1 cellular context compared by ENCODE assay signal in the genomic region with DNA sequence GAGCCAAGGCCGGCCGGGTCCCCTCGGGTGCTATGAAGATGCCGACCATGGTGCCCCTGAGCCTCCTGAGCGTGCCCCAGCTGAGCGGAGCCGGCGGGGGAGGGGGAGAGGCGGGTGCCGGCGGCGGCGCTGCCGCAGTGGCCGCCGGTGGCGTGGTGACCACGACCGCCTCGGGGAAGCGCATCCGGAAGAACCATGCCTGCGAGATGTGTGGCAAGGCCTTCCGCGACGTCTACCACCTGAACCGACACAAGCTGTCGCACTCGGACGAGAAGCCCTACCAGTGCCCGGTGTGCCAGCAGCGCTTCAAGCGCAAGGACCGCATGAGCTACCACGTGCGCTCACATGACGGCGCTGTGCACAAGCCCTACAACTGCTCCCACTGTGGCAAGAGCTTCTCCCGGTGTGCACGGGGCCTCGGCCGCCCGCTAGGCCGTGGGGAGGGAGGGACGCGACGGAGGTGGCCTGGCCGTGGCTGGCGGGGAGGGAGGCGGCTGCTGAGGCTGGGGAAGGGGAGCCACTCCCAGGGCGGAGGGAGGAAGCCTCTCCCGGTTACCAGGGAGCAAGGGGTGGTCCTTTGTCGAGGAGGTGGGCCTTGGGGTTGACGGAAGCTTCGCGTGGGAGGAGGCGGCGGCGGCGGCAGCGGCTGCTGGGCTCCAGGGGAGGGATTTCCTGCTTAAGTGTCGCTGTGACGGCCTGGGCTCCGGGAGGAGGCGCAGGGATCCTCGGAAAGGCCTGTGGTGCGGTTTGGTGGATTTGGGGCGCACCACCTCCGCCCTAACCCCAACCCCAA.
A peak's percentile ranks its signal among the peaks of the same experiment; 100 is the strongest.
TF ChIP-seq lines count a peak whose summit lies in the region.

No MANE protein-coding gene starts in this region.

TF ChIP-seq in GM12878, 131 proteins besides CTCF, POLR2A, EP300 and RAD21 (continues in another document):
- TF ChIP-seq CREM (IDR thresholded peaks at IDR 0.05; ENCODE audit: low read depth) (no peak), PAX5 (IDR thresholded peaks at IDR 0.05; ENCODE audit: borderline replicate concordance, low read depth, low read length) (no peak; the same call in 1 of the 2 replicates), CREB1 (IDR thresholded peaks at IDR 0.05; ENCODE audit: low read depth) (no peak), SRF (IDR thresholded peaks at IDR 0.05; ENCODE audit: low read depth in 2 of 2, low read length in 2 of 2) (no peak), POLR2AphosphoS2 (IDR thresholded peaks at IDR 0.05; ENCODE audit: low read depth, low read length) (peak; percentile 90), MEF2B (IDR thresholded peaks at IDR 0.05; ENCODE audit: partially characterized antibody, poor library complexity, severe bottlenecking) (peak; percentile 53), ZNF592 (IDR thresholded peaks at IDR 0.05) (no peak), TCF12 (IDR thresholded peaks at IDR 0.05; ENCODE audit: low read depth, low read length) (peak; percentile 42; the same call in 1 of the 2 replicates), STAT1 (conservative IDR thresholded peaks at IDR 0.05) (no peak), BRCA1 (IDR thresholded peaks at IDR 0.05; ENCODE audit: low read depth, low read length) (no peak), NR2C1 (IDR thresholded peaks at IDR 0.05) (no peak), ZNF274 (IDR thresholded peaks at IDR 0.05; ENCODE audit: insufficient read depth, insufficient read length) (no peak), SMC3 (IDR thresholded peaks at IDR 0.05; ENCODE audit: borderline replicate concordance, low read length) (peak; percentile 27; the same call in 1 of the 2 replicates), MYB (IDR thresholded peaks at IDR 0.05; ENCODE audit: borderline replicate concordance, low read depth, low read length) (no peak), JUNB (IDR thresholded peaks at IDR 0.05) (no peak), ZBTB40 (IDR thresholded peaks at IDR 0.05; ENCODE audit: borderline replicate concordance) (no peak), CUX1 (IDR thresholded peaks at IDR 0.05; ENCODE audit: insufficient replicate concordance, low read depth, low read length) (no peak), ETV6 (conservative IDR thresholded peaks at IDR 0.05 in 1 of 2, IDR thresholded peaks at IDR 0.05 in 1 of 2; ENCODE audit: borderline replicate concordance in 1 of 2, low read depth in 1 of 2) (no peak), BCL3 (IDR thresholded peaks at IDR 0.05; ENCODE audit: borderline replicate concordance, insufficient read depth, low read depth, low read length, poor library complexity, severe bottlenecking) (no peak), STAT3 (IDR thresholded peaks at IDR 0.05; ENCODE audit: low read depth, low read length) (no peak), EGR1 (IDR thresholded peaks at IDR 0.05; ENCODE audit: borderline replicate concordance in 1 of 2, low read depth in 2 of 2, low read length in 2 of 2) (peak in 1 of 2 experiments; percentile 92; a peak in 2 of 3 replicates), ZNF384 (IDR thresholded peaks at IDR 0.05; ENCODE audit: borderline replicate concordance, low read depth, low read length) (no peak), POLR2AphosphoS5 (IDR thresholded peaks at IDR 0.05; ENCODE audit: low read length) (peak; percentile 65), BHLHE40 (IDR thresholded peaks at IDR 0.05; ENCODE audit: borderline replicate concordance in 1 of 2, low read depth in 2 of 2, low read length in 1 of 2) (peak; percentile 84 to 92)
- TF ChIP-seq, protein P1, sequence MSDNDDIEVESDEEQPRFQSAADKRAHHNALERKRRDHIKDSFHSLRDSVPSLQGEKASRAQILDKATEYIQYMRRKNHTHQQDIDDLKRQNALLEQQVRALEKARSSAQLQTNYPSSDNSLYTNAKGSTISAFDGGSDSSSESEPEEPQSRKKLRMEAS (IDR thresholded peaks at IDR 0.05; ENCODE audit: low read depth, low read length): peak; percentile 95
- TF ChIP-seq, protein P2, sequence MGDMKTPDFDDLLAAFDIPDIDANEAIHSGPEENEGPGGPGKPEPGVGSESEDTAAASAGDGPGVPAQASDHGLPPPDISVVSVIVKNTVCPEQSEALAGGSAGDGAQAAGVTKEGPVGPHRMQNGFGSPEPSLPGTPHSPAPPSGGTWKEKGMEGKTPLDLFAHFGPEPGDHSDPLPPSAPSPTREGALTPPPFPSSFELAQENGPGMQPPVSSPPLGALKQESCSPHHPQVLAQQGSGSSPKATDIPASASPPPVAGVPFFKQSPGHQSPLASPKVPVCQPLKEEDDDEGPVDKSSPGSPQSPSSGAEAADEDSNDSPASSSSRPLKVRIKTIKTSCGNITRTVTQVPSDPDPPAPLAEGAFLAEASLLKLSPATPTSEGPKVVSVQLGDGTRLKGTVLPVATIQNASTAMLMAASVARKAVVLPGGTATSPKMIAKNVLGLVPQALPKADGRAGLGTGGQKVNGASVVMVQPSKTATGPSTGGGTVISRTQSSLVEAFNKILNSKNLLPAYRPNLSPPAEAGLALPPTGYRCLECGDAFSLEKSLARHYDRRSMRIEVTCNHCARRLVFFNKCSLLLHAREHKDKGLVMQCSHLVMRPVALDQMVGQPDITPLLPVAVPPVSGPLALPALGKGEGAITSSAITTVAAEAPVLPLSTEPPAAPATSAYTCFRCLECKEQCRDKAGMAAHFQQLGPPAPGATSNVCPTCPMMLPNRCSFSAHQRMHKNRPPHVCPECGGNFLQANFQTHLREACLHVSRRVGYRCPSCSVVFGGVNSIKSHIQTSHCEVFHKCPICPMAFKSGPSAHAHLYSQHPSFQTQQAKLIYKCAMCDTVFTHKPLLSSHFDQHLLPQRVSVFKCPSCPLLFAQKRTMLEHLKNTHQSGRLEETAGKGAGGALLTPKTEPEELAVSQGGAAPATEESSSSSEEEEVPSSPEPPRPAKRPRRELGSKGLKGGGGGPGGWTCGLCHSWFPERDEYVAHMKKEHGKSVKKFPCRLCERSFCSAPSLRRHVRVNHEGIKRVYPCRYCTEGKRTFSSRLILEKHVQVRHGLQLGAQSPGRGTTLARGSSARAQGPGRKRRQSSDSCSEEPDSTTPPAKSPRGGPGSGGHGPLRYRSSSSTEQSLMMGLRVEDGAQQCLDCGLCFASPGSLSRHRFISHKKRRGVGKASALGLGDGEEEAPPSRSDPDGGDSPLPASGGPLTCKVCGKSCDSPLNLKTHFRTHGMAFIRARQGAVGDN (IDR thresholded peaks at IDR 0.05): peak; percentile 97
- TF ChIP-seq, protein P3, sequence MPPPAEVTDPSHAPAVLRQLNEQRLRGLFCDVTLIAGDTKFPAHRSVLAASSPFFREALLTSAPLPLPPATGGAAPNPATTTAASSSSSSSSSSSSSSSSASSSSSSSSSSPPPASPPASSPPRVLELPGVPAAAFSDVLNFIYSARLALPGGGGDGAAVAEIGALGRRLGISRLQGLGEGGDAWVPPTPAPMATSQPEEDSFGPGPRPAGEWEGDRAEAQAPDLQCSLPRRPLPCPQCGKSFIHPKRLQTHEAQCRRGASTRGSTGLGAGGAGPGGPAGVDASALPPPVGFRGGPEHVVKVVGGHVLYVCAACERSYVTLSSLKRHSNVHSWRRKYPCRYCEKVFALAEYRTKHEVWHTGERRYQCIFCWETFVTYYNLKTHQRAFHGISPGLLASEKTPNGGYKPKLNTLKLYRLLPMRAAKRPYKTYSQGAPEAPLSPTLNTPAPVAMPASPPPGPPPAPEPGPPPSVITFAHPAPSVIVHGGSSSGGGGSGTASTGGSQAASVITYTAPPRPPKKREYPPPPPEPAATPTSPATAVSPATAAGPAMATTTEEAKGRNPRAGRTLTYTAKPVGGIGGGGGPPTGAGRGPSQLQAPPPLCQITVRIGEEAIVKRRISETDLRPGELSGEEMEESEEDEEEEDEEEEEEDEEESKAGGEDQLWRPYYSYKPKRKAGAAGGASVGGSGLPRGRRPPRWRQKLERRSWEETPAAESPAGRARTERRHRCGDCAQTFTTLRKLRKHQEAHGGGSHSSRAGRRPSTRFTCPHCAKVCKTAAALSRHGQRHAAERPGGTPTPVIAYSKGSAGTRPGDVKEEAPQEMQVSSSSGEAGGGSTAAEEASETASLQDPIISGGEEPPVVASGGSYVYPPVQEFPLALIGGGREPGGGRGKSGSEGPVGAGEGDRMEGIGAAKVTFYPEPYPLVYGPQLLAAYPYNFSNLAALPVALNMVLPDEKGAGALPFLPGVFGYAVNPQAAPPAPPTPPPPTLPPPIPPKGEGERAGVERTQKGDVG (CRISPR knock-in tag; IDR thresholded peaks at IDR 0.05): no peak
